ENCODE assay signal across 1 cellular context in the genomic region with DNA sequence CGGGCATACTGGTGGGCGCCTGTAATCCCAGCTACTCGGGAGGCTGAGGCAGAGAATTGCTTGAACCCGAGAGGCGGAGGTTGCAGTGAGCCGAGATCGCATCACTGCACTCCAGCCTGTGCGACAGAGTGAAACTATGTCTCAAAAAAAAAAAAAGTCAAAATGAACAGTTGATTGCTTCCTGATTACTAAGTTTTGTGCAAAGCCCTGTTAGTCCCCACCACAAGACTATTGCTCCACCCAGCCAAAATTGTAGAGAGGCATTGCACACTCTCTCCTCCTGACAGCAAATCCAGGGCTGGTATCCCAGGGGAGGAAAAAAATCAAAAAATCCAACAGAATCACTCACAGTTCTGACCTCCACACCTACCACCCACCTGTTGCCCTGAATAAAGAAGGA. TPM values are rescaled to one million over a fixed set of nuclear protein-coding genes. Genes with fewer than 3 reads are reported as not detected.
"Had no signal": no experiment of that assay in that cellular context is flagged by ENCODE, and none has a peak within 500 bp of the region (broad histone marks: within the 10 kb centered on the region; RNA-seq: fewer than 3 reads in every experiment).

No MANE protein-coding gene starts in this region.

RNA-seq across cellular contexts. Expression of a gene that starts 26.5 kb away (rescaled TPM):
- polyA plus RNA-seq: naive thymus-derived CD4-positive, alpha-beta T cell had no signal
